ENCODE assay signal across 21 cellular contexts in the genomic region with DNA sequence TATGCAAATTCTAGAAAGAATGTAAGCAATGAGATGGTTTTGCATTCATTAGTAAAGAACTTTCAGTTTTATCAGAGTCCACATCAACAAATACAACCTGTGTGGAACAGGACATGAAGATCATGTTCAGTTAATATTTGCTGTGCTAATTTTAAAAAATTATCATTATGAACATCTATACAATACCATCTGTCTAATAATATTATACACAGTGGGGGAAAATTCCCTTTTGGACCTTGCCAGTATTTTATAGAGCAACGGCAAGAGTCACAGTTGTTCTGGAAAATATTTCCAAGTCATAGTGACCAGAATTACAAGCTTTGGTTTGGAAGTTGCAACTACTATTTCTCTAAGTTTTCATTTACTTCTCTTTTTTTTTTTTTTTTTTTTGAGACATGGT.
"Had no signal": no experiment of that assay in that cellular context is flagged by ENCODE, and none has a peak within 500 bp of the region (broad histone marks: within the 10 kb centered on the region; RNA-seq: fewer than 3 reads in every experiment).

No MANE protein-coding gene starts in this region.

- DNase-seq: KBM-7, MG63, NCI-H1105, NCI-H1417, NCI-H1436 treated with DMSO at 0.1 percent for 48 hours, NCI-H1694, NCI-H187 treated with DMSO at 0.1 percent for 48 hours, NCI-H2029 treated with DMSO at 0.1 percent for 48 hours, NCI-H2171 treated with DMSO at 0.1 percent for 48 hours, NCI-H345, NCI-H446 treated with DMSO at 0.1 percent for 48 hours, NCI-H510A treated with DMSO at 0.1 percent for 48 hours, NCI-H69, NCI-H774, OCI-M1, Peyer's patch, SHP77 treated with DMSO at 0.1 percent for 48 hours, SJCRH30 had no signal

- H3K27ac ChIP-seq: PC-9, Peyer's patch, SJCRH30 had no signal

- H3K36me3 ChIP-seq: MG63, Peyer's patch, SJCRH30 had no signal

- H3K4me1 ChIP-seq: Peyer's patch, SJCRH30 had no signal

- H3K4me3 ChIP-seq: MG63, PC-9, Peyer's patch, SJCRH30 had no signal

- H3K9me3 ChIP-seq: MG63, Peyer's patch, SJCRH30 had no signal

- ATAC-seq: Right ventricle myocardium inferior, SK-N-SH treated with all-trans-retinoic acid at 6 μM for 48 hours had no signal

- H3K27me3 ChIP-seq: MG63, Peyer's patch had no signal
